In the genomic region with DNA sequence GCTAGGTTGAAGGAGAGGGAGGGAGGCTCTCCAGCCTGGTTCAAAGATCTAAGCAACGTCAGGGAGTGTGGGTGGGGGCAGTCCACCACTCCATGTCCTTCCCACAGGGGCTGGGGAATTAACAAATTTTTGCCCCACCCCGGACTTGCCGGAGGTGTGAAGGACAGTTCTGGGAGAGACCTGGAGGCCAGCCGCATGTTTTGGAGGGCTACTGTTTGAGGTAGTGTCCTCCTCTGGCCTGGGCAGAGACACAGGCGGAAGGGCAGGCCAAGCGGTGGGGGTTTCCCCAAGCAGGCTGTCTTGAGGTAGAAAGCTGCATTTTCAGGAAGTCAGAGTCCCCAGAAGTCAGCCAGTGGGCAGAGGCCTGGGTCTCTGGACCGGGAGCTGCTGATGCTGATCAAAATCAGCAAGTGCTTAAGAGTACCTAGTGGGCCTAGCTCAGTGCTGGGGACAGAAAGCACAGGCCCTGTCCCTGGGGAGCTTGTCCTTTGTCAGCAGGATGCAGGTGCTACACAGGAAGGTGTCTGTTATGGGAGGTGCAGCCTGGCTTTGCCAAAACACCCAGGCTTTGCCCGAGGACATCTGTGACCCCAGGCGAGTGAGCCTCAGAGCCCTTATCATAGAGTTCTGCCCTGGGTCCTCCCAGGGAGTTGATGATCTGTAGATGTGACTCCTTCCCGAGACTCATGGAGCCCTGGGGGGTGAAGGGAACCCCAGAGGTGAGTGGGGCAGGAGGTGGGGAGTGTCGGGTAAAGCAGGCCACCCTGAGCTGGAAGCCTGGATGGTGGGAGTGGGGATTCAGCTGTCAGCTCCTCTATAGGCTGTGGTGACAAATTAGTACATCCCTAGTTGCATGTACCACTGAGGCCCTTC, we compare ENCODE assay signal across 8 cellular contexts. TPM values are rescaled to one million over a fixed set of nuclear protein-coding genes. Genes with fewer than 3 reads are reported as not detected.
A peak's percentile ranks its signal among the peaks of the same experiment; 100 is the strongest.
DNase-seq lines count a peak whose midpoint lies in the region; ATAC-seq and TF ChIP-seq lines count a peak whose summit lies in the region.

No MANE protein-coding gene starts in this region.

- no peak overlapping the region for H3K14ac ChIP-seq in neuronal stem cell (ENCODE audit: low read length)

- H3K4me1 Mint-ChIP-seq in WTC11 = peaks cover 34% of the 10 kb centered on the region

- no peak overlapping the region for H2AFZ ChIP-seq in neuronal stem cell (ENCODE audit: low read length)
- H2AFZ ChIP-seq in smooth muscle cell (ENCODE audit: low read depth) = no peak overlapping the region

- H3K27me3 ChIP-seq in neuronal stem cell (ENCODE audit: control insufficient read depth in 3 of 3, insufficient read depth in 3 of 3, low read depth in 1 of 3, low read length in 3 of 3) (peaks cover 0 to 2% (median 0%) of the 10 kb centered on the region in 3 experiments), smooth muscle cell (ENCODE audit: low read depth) (no peaks in the 10 kb centered on the region)

- CTCF ChIA-PET in WTC11 (lab: Charles Lee) = interaction anchor here (1.6 kb wide), 1 partner anchor 16 kb away, joined by 6 read pairs; no protein-coding TSS in a partner anchor

- no peak overlapping the region for H2BK15ac ChIP-seq in neuronal stem cell (ENCODE audit: low read length)

- peaks cover 16% of the 10 kb centered on the region for H4K20me1 ChIP-seq in smooth muscle cell (ENCODE audit: low read depth)

- H3K4me3 ChIP-seq in neuronal stem cell (ENCODE audit: low read length in 2 of 2) = no peak overlapping the region
- H3K4me3 ChIP-seq in smooth muscle cell = no peak overlapping the region

- H3K79me2 ChIP-seq in smooth muscle cell (ENCODE audit: low read depth) = no peaks in the 10 kb centered on the region

- H3K36me3 Mint-ChIP-seq in WTC11 = peaks cover 41% of the 10 kb centered on the region

- H2AK5ac ChIP-seq in neuronal stem cell (ENCODE audit: low read depth, low read length) = no peak overlapping the region

- no peaks in the 10 kb centered on the region for H3F3A ChIP-seq in smooth muscle cell (ENCODE audit: low read depth)

- H3K4me2 ChIP-seq in neuronal stem cell (ENCODE audit: insufficient read depth, low read length, poor library complexity, severe bottlenecking) = no peak overlapping the region
- no peak overlapping the region for H3K4me2 ChIP-seq in smooth muscle cell

- peak overlapping the region; percentile 63; the same call in 1 of the 2 replicates for H3K27ac Mint-ChIP-seq in WTC11

- H3K9ac ChIP-seq in neuronal stem cell (ENCODE audit: low read depth, low read length, poor library complexity) = no peak overlapping the region
- no peak overlapping the region for H3K9ac ChIP-seq in smooth muscle cell (ENCODE audit: low read depth)

- peak; percentile 59 for DNase-seq in activated CD4-positive, alpha-beta T cell treated with anti-CD3 and anti-CD28 coated beads for 48 hours
- no peak for DNase-seq in activated CD4-positive, alpha-beta T cell treated with anti-CD3 and anti-CD28 coated beads, Interleukin-2, amount 50 U/mL, for 1 hour
- DNase-seq in WTC11 (ENCODE audit: low spot score) = no peak
- no peak for DNase-seq in neuronal stem cell (ENCODE audit: low spot score)
- DNase-seq in omental fat pad (ENCODE audit: low spot score) = no peak
- DNase-seq in left lobe of liver (ENCODE audit: low spot score) = no peak
- no peak for DNase-seq in smooth muscle cell (lab: John Stamatoyannopoulos, UW; ENCODE audit: unreplicated experiment)

- H3K4me1 ChIP-seq in neuronal stem cell (ENCODE audit: control insufficient read depth in 2 of 2, insufficient read depth in 1 of 2, low read depth in 1 of 2, low read length in 2 of 2) = peaks cover 0 to 9% of the 10 kb centered on the region in 2 donors
- H3K4me1 ChIP-seq in smooth muscle cell (ENCODE audit: low read depth) = no peaks in the 10 kb centered on the region

- no peak overlapping the region for H3K18ac ChIP-seq in neuronal stem cell (ENCODE audit: low read length)

- no peak overlapping the region for H4K91ac ChIP-seq in neuronal stem cell (ENCODE audit: low read depth, low read length, poor library complexity)

- POLR2A ChIA-PET in WTC11 (lab: Charles Lee) = interaction anchor here (1.0 kb wide), 1 partner anchor 116 kb away, joined by 3 read pairs; no protein-coding TSS in a partner anchor

- H3K23ac ChIP-seq in neuronal stem cell (ENCODE audit: low read depth, low read length, poor library complexity) = no peak overlapping the region

- TF ChIP-seq CTCF in WTC11 (IDR thresholded peaks at IDR 0.05) (no peak), omental fat pad (IDR thresholded peaks at IDR 0.05) (no peak), smooth muscle cell (IDR thresholded peaks at IDR 0.05; ENCODE audit: borderline replicate concordance, insufficient read depth, poor library complexity, severe bottlenecking) (no peak)

- no peak overlapping the region for H3K4me3 Mint-ChIP-seq in WTC11

- no peak overlapping the region for H3K4ac ChIP-seq in neuronal stem cell (ENCODE audit: low read length)

- no peaks in the 10 kb centered on the region for H3K27me3 Mint-ChIP-seq in WTC11 (ENCODE audit: low read depth)

- H3K36me3 ChIP-seq in neuronal stem cell (replicated peaks in 1 of 2; ENCODE audit: control insufficient read depth in 2 of 2, insufficient read depth in 2 of 2, low read length in 2 of 2) (no peaks in the 10 kb centered on the region), smooth muscle cell (ENCODE audit: low read depth) (no peaks in the 10 kb centered on the region)

- peak; percentile 38 for ATAC-seq in HG02763 (IDR thresholded peaks at IDR 0.05; ENCODE audit: unreplicated experiment)
- no peak for ATAC-seq in WTC11
- no peak for ATAC-seq in omental fat pad (ENCODE audit: low FRiP score)
- ATAC-seq in left lobe of liver = no peak

- no peaks in the 10 kb centered on the region for H3K9me3 Mint-ChIP-seq in WTC11

- peak overlapping the region; percentile 33 for H2BK5ac ChIP-seq in neuronal stem cell (ENCODE audit: low read length)

- no peaks in the 10 kb centered on the region for H3K79me1 ChIP-seq in neuronal stem cell (ENCODE audit: low read depth, low read length)

- no peak overlapping the region for H3K27ac ChIP-seq in neuronal stem cell (replicated peaks; ENCODE audit: low read length)
- H3K27ac ChIP-seq in smooth muscle cell (ENCODE audit: low read depth) = no peak overlapping the region

- no CpG with 5 or more reads among the region's 11 CpGs for WGBS in neuronal stem cell (ENCODE audit: extremely low coverage in 2 of 2, insufficient read length in 2 of 2, insufficient replicate concordance in 1 of 2), 2 donors
- 90% methylated on average over 11 of the region's 11 CpGs for WGBS in smooth muscle cell (ENCODE audit: low lambda C conversion rate)

- no peak overlapping the region for H2BK12ac ChIP-seq in neuronal stem cell (ENCODE audit: low read length)

- no peak overlapping the region for H2BK120ac ChIP-seq in neuronal stem cell (ENCODE audit: low read depth, low read length)

- H4K8ac ChIP-seq in neuronal stem cell (ENCODE audit: low read depth, low read length) = no peak overlapping the region

- H3K9me3 ChIP-seq in neuronal stem cell (replicated peaks in 1 of 2; ENCODE audit: control insufficient read depth in 2 of 2, insufficient read depth in 1 of 2, low read depth in 1 of 2, low read length in 2 of 2) (no peaks in the 10 kb centered on the region), smooth muscle cell (replicated peaks; ENCODE audit: low read depth) (no peaks in the 10 kb centered on the region)

TF ChIP-seq in WTC11, 78 proteins besides CTCF, POLR2A, EP300 and RAD21 (continues in another document):
- TF ChIP-seq NFE2L1 (CRISPR knock-in tag; IDR thresholded peaks at IDR 0.05) = no peak
- TF ChIP-seq, protein P1, sequence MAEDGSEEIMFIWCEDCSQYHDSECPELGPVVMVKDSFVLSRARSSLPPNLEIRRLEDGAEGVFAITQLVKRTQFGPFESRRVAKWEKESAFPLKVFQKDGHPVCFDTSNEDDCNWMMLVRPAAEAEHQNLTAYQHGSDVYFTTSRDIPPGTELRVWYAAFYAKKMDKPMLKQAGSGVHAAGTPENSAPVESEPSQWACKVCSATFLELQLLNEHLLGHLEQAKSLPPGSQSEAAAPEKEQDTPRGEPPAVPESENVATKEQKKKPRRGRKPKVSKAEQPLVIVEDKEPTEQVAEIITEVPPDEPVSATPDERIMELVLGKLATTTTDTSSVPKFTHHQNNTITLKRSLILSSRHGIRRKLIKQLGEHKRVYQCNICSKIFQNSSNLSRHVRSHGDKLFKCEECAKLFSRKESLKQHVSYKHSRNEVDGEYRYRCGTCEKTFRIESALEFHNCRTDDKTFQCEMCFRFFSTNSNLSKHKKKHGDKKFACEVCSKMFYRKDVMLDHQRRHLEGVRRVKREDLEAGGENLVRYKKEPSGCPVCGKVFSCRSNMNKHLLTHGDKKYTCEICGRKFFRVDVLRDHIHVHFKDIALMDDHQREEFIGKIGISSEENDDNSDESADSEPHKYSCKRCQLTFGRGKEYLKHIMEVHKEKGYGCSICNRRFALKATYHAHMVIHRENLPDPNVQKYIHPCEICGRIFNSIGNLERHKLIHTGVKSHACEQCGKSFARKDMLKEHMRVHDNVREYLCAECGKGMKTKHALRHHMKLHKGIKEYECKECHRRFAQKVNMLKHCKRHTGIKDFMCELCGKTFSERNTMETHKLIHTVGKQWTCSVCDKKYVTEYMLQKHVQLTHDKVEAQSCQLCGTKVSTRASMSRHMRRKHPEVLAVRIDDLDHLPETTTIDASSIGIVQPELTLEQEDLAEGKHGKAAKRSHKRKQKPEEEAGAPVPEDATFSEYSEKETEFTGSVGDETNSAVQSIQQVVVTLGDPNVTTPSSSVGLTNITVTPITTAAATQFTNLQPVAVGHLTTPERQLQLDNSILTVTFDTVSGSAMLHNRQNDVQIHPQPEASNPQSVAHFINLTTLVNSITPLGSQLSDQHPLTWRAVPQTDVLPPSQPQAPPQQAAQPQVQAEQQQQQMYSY (CRISPR knock-in tag; IDR thresholded peaks at IDR 0.05) = no peak
- no peak for TF ChIP-seq NFATC4 (CRISPR knock-in tag; IDR thresholded peaks at IDR 0.05)
- TF ChIP-seq ZNF263 (CRISPR knock-in tag; IDR thresholded peaks at IDR 0.05; ENCODE audit: low read depth) = no peak
- no peak for TF ChIP-seq NFYB (CRISPR knock-in tag; conservative IDR thresholded peaks at IDR 0.05; ENCODE audit: low read depth)
- TF ChIP-seq, protein P2, sequence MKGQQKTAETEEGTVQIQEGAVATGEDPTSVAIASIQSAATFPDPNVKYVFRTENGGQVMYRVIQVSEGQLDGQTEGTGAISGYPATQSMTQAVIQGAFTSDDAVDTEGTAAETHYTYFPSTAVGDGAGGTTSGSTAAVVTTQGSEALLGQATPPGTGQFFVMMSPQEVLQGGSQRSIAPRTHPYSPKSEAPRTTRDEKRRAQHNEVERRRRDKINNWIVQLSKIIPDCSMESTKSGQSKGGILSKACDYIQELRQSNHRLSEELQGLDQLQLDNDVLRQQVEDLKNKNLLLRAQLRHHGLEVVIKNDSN (CRISPR knock-in tag; IDR thresholded peaks at IDR 0.05) = no peak
- no peak for TF ChIP-seq PRRX2 (CRISPR knock-in tag; IDR thresholded peaks at IDR 0.05)
- no peak for TF ChIP-seq ATF1 (CRISPR knock-in tag; IDR thresholded peaks at IDR 0.05)
- TF ChIP-seq MYBL2 (CRISPR knock-in tag; IDR thresholded peaks at IDR 0.05) = no peak

RNA-seq across cellular contexts. Expression of a gene that starts 18.6 kb away (rescaled TPM):
- total RNA-seq in WTC11 (2021) (39.4 to 46.2 TPM (median 40.8 TPM) in 3 replicates), omental fat pad (10 to 100 TPM; 17.8 to 72.7 (median 33.8) TPM), left lobe of liver (14.2 TPM), smooth muscle cell (5.0 and 18.0 TPM in 2 replicates)
- 1.5 TPM for polyA plus RNA-seq in neuronal stem cell (2013, experiment 1 of 2)
- polyA plus RNA-seq in neuronal stem cell (2013, experiment 2 of 2) = 1.3 TPM
- polyA plus RNA-seq in smooth muscle cell = 4.3 and 5.5 TPM in 2 replicates
